ENCODE assay signal across 14 cellular contexts in genomic region chr2:122180972-122181371, GRCh38.
DNase-seq lines count a peak whose midpoint lies in the region; TF ChIP-seq lines count a peak whose summit lies in the region.
"Had no signal": no experiment of that assay in that cellular context is flagged by ENCODE, and none has a peak within 500 bp of the region (broad histone marks: within the 10 kb centered on the region; RNA-seq: fewer than 3 reads in every experiment).

No MANE protein-coding gene starts in this region.

- H3K27ac ChIP-seq in HEK293 (ENCODE audit: extremely low read depth, low read depth, low read length), result no peak overlapping the region
- no peak overlapping the region for H3K27ac ChIP-seq in effector memory CD4-positive, alpha-beta T cell (ENCODE audit: insufficient read depth, low read length, poor library complexity, severe bottlenecking)
- H3K27ac ChIP-seq: BLaER1 treated with 17β-estradiol and CSF1 and Interleukin-3, amounts not matched to agents 10 nM and 100 nM; KMS-11 had no signal

- CTCF ChIA-PET in HEK293 (lab: Yijun Ruan, JAX), result interaction anchor here (0.6 to 2.3 kb wide), 2 partner anchors 10 to 585 kb away, joined by 6 to 12 read pairs; no protein-coding TSS in a partner anchor

- H3K9me3 ChIP-seq in HEK293 (ENCODE audit: control insufficient read depth, insufficient read depth, low read depth, low read length), result no peaks in the 10 kb centered on the region
- no peaks in the 10 kb centered on the region for H3K9me3 ChIP-seq in effector memory CD4-positive, alpha-beta T cell (ENCODE audit: control insufficient read depth, low read length)

- POLR2A ChIA-PET in HEK293 (lab: Yijun Ruan, JAX), result no interaction called here

- DNase-seq in EL, result peak; percentile 8
- DNase-seq in dermis blood vessel endothelial cell, result peak; percentile 47
- peak; percentile 11 for DNase-seq in renal cortical epithelial cell (ENCODE audit: low read depth)
- DNase-seq in GDM1 (lab: John Stamatoyannopoulos, UW), result no peak
- DNase-seq in NCI-H69 (lab: John Stamatoyannopoulos, UW), result no peak
- no peak for DNase-seq in effector memory CD4-positive, alpha-beta T cell
- DNase-seq: Calu3; CD8-positive, alpha-beta T cell; HCEC 1CT; HFFc6 had no signal

- no peaks in the 10 kb centered on the region for H3K27me3 ChIP-seq in effector memory CD4-positive, alpha-beta T cell (replicated peaks; ENCODE audit: control insufficient read depth, insufficient read depth, low read length, poor library complexity, severe bottlenecking)
- H3K27me3 ChIP-seq: BLaER1 treated with 17β-estradiol and CSF1 and Interleukin-3, amounts not matched to agents 10 nM and 100 nM had no signal

- TF ChIP-seq CTCF in HEK293 (tag by site-specific recombination; IDR thresholded peaks at IDR 0.05), result no peak

- H3K36me3 ChIP-seq in HEK293 (ENCODE audit: control insufficient read depth in 2 of 2, insufficient read depth in 1 of 2, low read length in 2 of 2), result no peaks in the 10 kb centered on the region
- H3K36me3 ChIP-seq in effector memory CD4-positive, alpha-beta T cell (ENCODE audit: control insufficient read depth, insufficient read depth, low read length), result no peaks in the 10 kb centered on the region
- H3K36me3 ChIP-seq: BLaER1 treated with 17β-estradiol and CSF1 and Interleukin-3, amounts not matched to agents 10 nM and 100 nM had no signal

- no peaks in the 10 kb centered on the region for H3K4me1 ChIP-seq in HEK293 (ENCODE audit: control insufficient read depth, insufficient read depth, low read length)
- H3K4me1 ChIP-seq in effector memory CD4-positive, alpha-beta T cell (ENCODE audit: control insufficient read depth, insufficient read depth, low read length, poor library complexity, severe bottlenecking), result no peaks in the 10 kb centered on the region

- H3K4me3 ChIP-seq in HEK293 (ENCODE audit: low read depth, low read length), result no peak overlapping the region
- H3K4me3 ChIP-seq in effector memory CD4-positive, alpha-beta T cell (ENCODE audit: insufficient read depth, low read depth, low read length, poor library complexity, severe bottlenecking), result no peak overlapping the region
- H3K4me3 ChIP-seq: BLaER1 treated with 17β-estradiol and CSF1 and Interleukin-3, amounts not matched to agents 10 nM and 100 nM; GM23338 had no signal

TF ChIP-seq in HEK293, 187 proteins besides CTCF, POLR2A, EP300 and RAD21:
- TF ChIP-seq ZNF121 (tag by site-specific recombination; IDR thresholded peaks at IDR 0.05) (no peak), SETDB1 (IDR thresholded peaks at IDR 0.05; ENCODE audit: insufficient read length, low read length) (peak; percentile 3)

Comparison
In these comparisons a context has a peak if more than half of its experiments do, and no peak if none do; other contexts are left out.
1. DNase-seq: peak in EL (single experiment), dermis blood vessel endothelial cell (single experiment) and renal cortical epithelial cell (single experiment); none in GDM1 (single experiment), NCI-H69 (single experiment) and effector memory CD4-positive, alpha-beta T cell (0 of 3).